8 cellular contexts compared by ENCODE assay signal in the genomic region with DNA sequence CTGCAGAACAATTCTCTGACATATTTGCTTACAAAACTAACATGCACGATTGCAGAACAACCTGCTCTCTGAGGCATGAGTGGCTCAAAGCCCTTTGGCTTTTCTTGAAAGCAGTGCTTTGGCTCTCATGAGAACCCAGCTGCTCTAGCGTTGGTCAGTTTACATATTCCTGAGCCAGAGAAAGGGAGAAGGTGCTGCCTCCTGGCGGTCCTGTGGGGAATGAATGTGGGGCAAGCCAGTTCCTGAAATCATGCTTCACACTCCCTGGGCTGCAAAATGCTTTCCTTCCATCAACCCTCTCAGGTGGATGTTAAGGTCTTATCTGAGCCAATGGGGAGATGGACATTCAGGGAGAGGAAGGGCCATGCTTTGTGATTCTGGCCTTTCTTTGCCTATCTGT.
DNase-seq lines count a peak whose midpoint lies in the region; ATAC-seq and TF ChIP-seq lines count a peak whose summit lies in the region.

No MANE protein-coding gene starts in this region.

- no peak overlapping the region for H3K4me2 ChIP-seq in osteoblast (ENCODE audit: insufficient read depth, low read length)

- H4K20me1 ChIP-seq in osteoblast (ENCODE audit: insufficient read depth, low read length) = no peaks in the 10 kb centered on the region

- H3K36me3 ChIP-seq in H7 (replicated peaks; ENCODE audit: control insufficient read depth, insufficient read depth, low read length) (no peaks in the 10 kb centered on the region), NT2/D1 (ENCODE audit: insufficient read depth, insufficient read length, low read length) (no peaks in the 10 kb centered on the region), osteoblast (ENCODE audit: insufficient read depth, low read length) (no peaks in the 10 kb centered on the region), thoracic aorta (no peaks in the 10 kb centered on the region)

- TF ChIP-seq CTCF in AG09309 (IDR thresholded peaks at IDR 0.05; ENCODE audit: control insufficient read depth, insufficient read depth, low read depth, low read length, missing control alignments) = peak; percentile 76
- peak; percentile 88 for TF ChIP-seq CTCF in fibroblast of the aortic adventitia (IDR thresholded peaks at IDR 0.05; ENCODE audit: insufficient read depth, low read length)
- peak; percentile 93 for TF ChIP-seq CTCF in osteoblast (IDR thresholded peaks at IDR 0.05; ENCODE audit: extremely low read depth, low read depth, low read length)
- TF ChIP-seq CTCF in thoracic aorta (IDR thresholded peaks at IDR 0.05) = peak; percentile 44

- H3K27me3 ChIP-seq in H7 (ENCODE audit: control insufficient read depth, insufficient read depth, low read length) = no peaks in the 10 kb centered on the region
- no peaks in the 10 kb centered on the region for H3K27me3 ChIP-seq in NT2/D1 (ENCODE audit: insufficient read depth, insufficient read length)
- peaks cover 15% of the 10 kb centered on the region for H3K27me3 ChIP-seq in osteoblast (ENCODE audit: insufficient read depth, low read length)
- no peaks in the 10 kb centered on the region for H3K27me3 ChIP-seq in thoracic aorta (replicated peaks; ENCODE audit: insufficient read depth)

- H3K27ac ChIP-seq in osteoblast (ENCODE audit: low read depth, low read length) (no peak overlapping the region), thoracic aorta (no peak overlapping the region)

- no peak overlapping the region for H3K9ac ChIP-seq in NT2/D1 (ENCODE audit: insufficient read length, low read depth)

- DNase-seq in AG09309 (ENCODE audit: low read depth) (peak; percentile 1), H7 (peak; percentile 81), NT2/D1 (ENCODE audit: low read depth, low spot score) (peak; percentile 66), fibroblast of the aortic adventitia (ENCODE audit: low read depth) (peak; percentile 77), osteoblast (ENCODE audit: insufficient read length, low spot score, missing footprints) (peak; percentile 90), thoracic aorta (ENCODE audit: low spot score) (no peak)
- DNase-seq in activated T-cell treated with anti-CD3 and anti-CD28 coated beads, Interleukin-2, amount 50 U/mL, for 1 hour = peak; percentile 66

- no peaks in the 10 kb centered on the region for H3K79me2 ChIP-seq in osteoblast (ENCODE audit: insufficient read depth, low read length)

- H2AFZ ChIP-seq in osteoblast (ENCODE audit: low read length) = no peak overlapping the region

- ATAC-seq in thoracic aorta (ENCODE audit: insufficient number of reproducible peaks, low FRiP score, low read depth) = no peak
- ATAC-seq in HG02798 (IDR thresholded peaks at IDR 0.05; ENCODE audit: poor library complexity, unreplicated experiment) = no peak

- H3K9me3 ChIP-seq in NT2/D1 (ENCODE audit: insufficient read depth, low read length) (peaks cover 10% of the 10 kb centered on the region), osteoblast (ENCODE audit: low read depth, low read length) (no peaks in the 10 kb centered on the region), thoracic aorta (peaks cover 3% of the 10 kb centered on the region)

- H3K4me3 ChIP-seq in AG09309 (ENCODE audit: control insufficient read depth, low read depth, low read length) (no peak overlapping the region), H7 (ENCODE audit: insufficient read depth, low read depth, low read length) (no peak overlapping the region), NT2/D1 (ENCODE audit: insufficient read length, low read depth) (no peak overlapping the region), fibroblast of the aortic adventitia (ENCODE audit: low read depth, low read length) (no peak overlapping the region), osteoblast (ENCODE audit: insufficient read depth, low read length) (no peak overlapping the region), thoracic aorta (no peak overlapping the region)

- H3K4me1 ChIP-seq in NT2/D1 (ENCODE audit: insufficient read depth, insufficient read length) (peaks cover 7% of the 10 kb centered on the region), osteoblast (ENCODE audit: insufficient read depth, low read length) (no peaks in the 10 kb centered on the region), thoracic aorta (ENCODE audit: control insufficient read depth in 1 of 2, low read depth in 2 of 2) (no peaks in the 10 kb centered on the region)
